9 cellular contexts compared by ENCODE assay signal in the genomic region with DNA sequence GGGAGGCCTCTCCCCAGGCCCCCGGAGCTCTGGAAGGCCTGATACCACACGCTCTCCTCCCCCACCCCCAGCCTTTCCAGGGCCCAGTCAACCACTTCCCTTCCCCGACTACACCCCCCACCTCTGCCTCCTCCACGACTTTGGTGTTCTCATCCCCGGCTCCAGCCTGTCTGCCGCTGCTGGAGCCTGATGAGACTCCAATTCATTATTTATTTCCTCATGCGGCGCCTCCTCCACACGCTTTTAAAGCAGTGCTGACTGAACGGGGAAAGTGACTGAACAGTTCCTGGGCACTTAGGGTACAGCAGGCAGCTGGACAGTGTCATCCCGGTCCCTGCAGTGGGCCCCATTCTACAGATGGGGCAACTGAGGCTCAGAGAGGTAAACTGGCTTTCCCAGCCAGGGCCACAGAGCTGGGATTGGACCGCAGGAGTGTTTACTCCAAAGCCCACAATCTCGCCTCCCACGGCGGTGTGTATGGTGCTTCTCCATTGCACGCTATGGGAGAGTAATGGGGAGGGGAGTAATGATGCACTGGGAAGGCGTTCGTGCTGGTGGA. TPM values are rescaled to one million over a fixed set of nuclear protein-coding genes. Genes with fewer than 3 reads are reported as not detected.
DNase-seq lines count a peak whose midpoint lies in the region; ATAC-seq, FAIRE-seq and TF ChIP-seq lines count a peak whose summit lies in the region.
"Had no signal": no experiment of that assay in that cellular context is flagged by ENCODE, and none has a peak within 500 bp of the region (broad histone marks: within the 10 kb centered on the region; RNA-seq: fewer than 3 reads in every experiment).

No MANE protein-coding gene starts in this region.

- H3K9me3 Mint-ChIP-seq in activated naive CD8-positive, alpha-beta T cell treated with anti-CD3 and anti-CD28 coated beads, Interleukin-2, amount 50 U/mL, for 24 hours, result no peaks in the 10 kb centered on the region
- H3K9me3 Mint-ChIP-seq in activated CD4-positive, alpha-beta memory T cell treated with anti-CD3 and anti-CD28 coated beads for 36 hours, result no peaks in the 10 kb centered on the region

- H3K9me1 ChIP-seq in endothelial cell of umbilical vein (replicated peaks; ENCODE audit: control insufficient read depth, extremely low read depth, insufficient read depth, low read length), result no peaks in the 10 kb centered on the region

- H3K79me2 ChIP-seq in endothelial cell of umbilical vein (ENCODE audit: control insufficient read depth, insufficient read depth, low read length) (no peaks in the 10 kb centered on the region), osteoblast (ENCODE audit: insufficient read depth, low read length) (no peaks in the 10 kb centered on the region)

- peaks cover 3% of the 10 kb centered on the region for H3K36me3 Mint-ChIP-seq in activated naive CD8-positive, alpha-beta T cell treated with anti-CD3 and anti-CD28 coated beads, Interleukin-2, amount 50 U/mL, for 24 hours (ENCODE audit: low read depth)
- H3K36me3 Mint-ChIP-seq in activated CD4-positive, alpha-beta memory T cell treated with anti-CD3 and anti-CD28 coated beads for 36 hours, result peaks cover 6% of the 10 kb centered on the region

- peak; percentile 69 for FAIRE-seq in endothelial cell of umbilical vein (lab: Jason Lieb, UNC)

- H3K36me3 ChIP-seq in endothelial cell of umbilical vein (ENCODE audit: control insufficient read depth in 2 of 2, extremely low read depth in 1 of 2, insufficient read depth in 2 of 2, low read length in 2 of 2) (peaks cover 0 to 11% of the 10 kb centered on the region in 2 experiments), osteoblast (ENCODE audit: insufficient read depth, low read length) (peaks cover 40% of the 10 kb centered on the region)

- H3K4me3 ChIP-seq in endothelial cell of umbilical vein (replicated peaks in 1 of 3; ENCODE audit: insufficient read depth in 1 of 3, low read depth in 1 of 3, low read length in 3 of 3) (no peak overlapping the region), osteoblast (ENCODE audit: insufficient read depth, low read length) (no peak overlapping the region)

- DNase-seq in Daoy (ENCODE audit: low read depth), result peak; percentile 93
- peak; percentile 20 for DNase-seq in NCI-H2227 treated with DMSO at 0.1 percent for 48 hours (lab: John Stamatoyannopoulos, UW)
- no peak for DNase-seq in endothelial cell of umbilical vein (ENCODE audit: low read depth, low spot score)
- DNase-seq in osteoblast (ENCODE audit: insufficient read length, low spot score, missing footprints), result peak; percentile 94
- DNase-seq in activated naive CD8-positive, alpha-beta T cell treated with anti-CD3 and anti-CD28 coated beads, Interleukin-2, amount 50 U/mL, for 24 hours, result no peak
- no peak for DNase-seq in activated CD4-positive, alpha-beta memory T cell treated with anti-CD3 and anti-CD28 coated beads for 36 hours
- no peak for DNase-seq in GM13977 (ENCODE audit: low spot score)
- DNase-seq: NCI-H2171 treated with DMSO at 0.1 percent for 48 hours had no signal

- intact Hi-C loops in endothelial cell of umbilical vein (cut with micrococcal nuclease), result loop anchor here (1.0 kb wide), 1 partner anchor 12 kb away; no protein-coding TSS in a partner anchor
- intact Hi-C loops in activated CD4-positive, alpha-beta memory T cell treated with anti-CD3 and anti-CD28 coated beads for 36 hours (cut with micrococcal nuclease), result no loop called here

- H3K27me3 ChIP-seq in endothelial cell of umbilical vein (ENCODE audit: control insufficient read depth in 2 of 2, insufficient read depth in 2 of 2, low read length in 2 of 2) (no peaks in the 10 kb centered on the region), osteoblast (ENCODE audit: insufficient read depth, low read length) (no peaks in the 10 kb centered on the region)

- peak overlapping the region; percentile 71 for H3K9ac ChIP-seq in endothelial cell of umbilical vein (replicated peaks; ENCODE audit: extremely low read depth, insufficient read depth, low read length)

- POLR2A ChIA-PET in endothelial cell of umbilical vein (lab: Charles Lee), result no interaction called here
- POLR2A ChIA-PET in activated CD4-positive, alpha-beta memory T cell treated with anti-CD3 and anti-CD28 coated beads for 36 hours (lab: Charles Lee), result interaction anchor here (0.5 kb wide), 1 partner anchor 74 kb away, joined by 3 read pairs; no protein-coding TSS in a partner anchor

- dilution Hi-C loops in endothelial cell of umbilical vein (cut with MboI; ENCODE audit: extremely low pct_ligation_motif_present, low sequenced_read_pairs), result no loop called here

- no peak overlapping the region for H3K4me3 Mint-ChIP-seq in activated naive CD8-positive, alpha-beta T cell treated with anti-CD3 and anti-CD28 coated beads, Interleukin-2, amount 50 U/mL, for 24 hours
- no peak overlapping the region for H3K4me3 Mint-ChIP-seq in activated CD4-positive, alpha-beta memory T cell treated with anti-CD3 and anti-CD28 coated beads for 36 hours

- H3K27ac ChIP-seq in endothelial cell of umbilical vein (ENCODE audit: insufficient read depth, low read depth, low read length) (peak overlapping the region; percentile 95), osteoblast (ENCODE audit: low read depth, low read length) (peak overlapping the region; percentile 91)

- H3K27me3 Mint-ChIP-seq in activated naive CD8-positive, alpha-beta T cell treated with anti-CD3 and anti-CD28 coated beads, Interleukin-2, amount 50 U/mL, for 24 hours, result no peaks in the 10 kb centered on the region
- no peaks in the 10 kb centered on the region for H3K27me3 Mint-ChIP-seq in activated CD4-positive, alpha-beta memory T cell treated with anti-CD3 and anti-CD28 coated beads for 36 hours

- BruUV-seq in endothelial cell of umbilical vein (replicated peaks; lab: Mats Ljungman, UMichigan), result no TSS peak

- H3K4me1 Mint-ChIP-seq in activated naive CD8-positive, alpha-beta T cell treated with anti-CD3 and anti-CD28 coated beads, Interleukin-2, amount 50 U/mL, for 24 hours, result no peaks in the 10 kb centered on the region
- no peaks in the 10 kb centered on the region for H3K4me1 Mint-ChIP-seq in activated CD4-positive, alpha-beta memory T cell treated with anti-CD3 and anti-CD28 coated beads for 36 hours (ENCODE audit: low read depth)

- H4K20me1 ChIP-seq in endothelial cell of umbilical vein (replicated peaks; ENCODE audit: control insufficient read depth, extremely low read depth, insufficient read depth, low read length) (no peaks in the 10 kb centered on the region), osteoblast (ENCODE audit: insufficient read depth, low read length) (no peaks in the 10 kb centered on the region)

- H3K27ac Mint-ChIP-seq in activated naive CD8-positive, alpha-beta T cell treated with anti-CD3 and anti-CD28 coated beads, Interleukin-2, amount 50 U/mL, for 24 hours, result no peak overlapping the region
- no peak overlapping the region for H3K27ac Mint-ChIP-seq in activated CD4-positive, alpha-beta memory T cell treated with anti-CD3 and anti-CD28 coated beads for 36 hours

- in situ Hi-C loops in GM13977 (cut with MboI; ENCODE audit: low pct_unique_long_range_greater_than_20kb, low sequenced_read_pairs, unreplicated experiment), result loop anchor here (25.0 kb wide), 1 partner anchor 456 kb away; no protein-coding TSS in a partner anchor

- no peak overlapping the region for H2AFZ ChIP-seq in endothelial cell of umbilical vein (ENCODE audit: low read depth, low read length)
- no peak overlapping the region for H2AFZ ChIP-seq in osteoblast (ENCODE audit: low read length)

- H3K4me1 ChIP-seq in endothelial cell of umbilical vein (ENCODE audit: control insufficient read depth, extremely low read depth, insufficient read depth, low read length) (peaks cover 14% of the 10 kb centered on the region), osteoblast (ENCODE audit: insufficient read depth, low read length) (peaks cover 26% of the 10 kb centered on the region)

- no peak for TF ChIP-seq POLR2A in endothelial cell of umbilical vein (IDR thresholded peaks at IDR 0.05; ENCODE audit: low read depth, low read length)

- ATAC-seq in activated naive CD8-positive, alpha-beta T cell treated with anti-CD3 and anti-CD28 coated beads, Interleukin-2, amount 50 U/mL, for 24 hours, result no peak
- ATAC-seq in HG03354 (IDR thresholded peaks at IDR 0.05; ENCODE audit: poor library complexity, severe bottlenecking, unreplicated experiment), result no peak

- H3K9me3 ChIP-seq in endothelial cell of umbilical vein (replicated peaks; ENCODE audit: control insufficient read depth, insufficient read depth, low read length), result no peaks in the 10 kb centered on the region
- H3K9me3 ChIP-seq in osteoblast (ENCODE audit: low read depth, low read length), result no peaks in the 10 kb centered on the region

- CTCF ChIA-PET in endothelial cell of umbilical vein (lab: Charles Lee), result interaction anchor here (0.8 to 13.5 kb wide), 4 partner anchors 10 to 236 kb away, joined by 3 to 413 read pairs (median 8); no protein-coding TSS in a partner anchor
- CTCF ChIA-PET in activated CD4-positive, alpha-beta memory T cell treated with anti-CD3 and anti-CD28 coated beads for 36 hours (lab: Charles Lee), result interaction anchor here (2.1 kb wide), 1 partner anchor 10 kb away, joined by 4 read pairs; no protein-coding TSS in a partner anchor

- no peak overlapping the region for H3K4me2 ChIP-seq in endothelial cell of umbilical vein (ENCODE audit: insufficient read depth, low read length)
- no peak overlapping the region for H3K4me2 ChIP-seq in osteoblast (ENCODE audit: insufficient read depth, low read length)

- TF ChIP-seq CTCF in endothelial cell of umbilical vein (IDR thresholded peaks at IDR 0.05; ENCODE audit: extremely low read depth in 1 of 2, insufficient read depth in 1 of 2, low read depth in 1 of 2, low read length in 2 of 2), result no peak
- no peak for TF ChIP-seq CTCF in osteoblast (IDR thresholded peaks at IDR 0.05; ENCODE audit: extremely low read depth, low read depth, low read length)
- TF ChIP-seq CTCF in GM13977 (IDR thresholded peaks at IDR 0.05; ENCODE audit: extremely low read depth, insufficient read depth, missing control alignments), result no peak

RNA-seq across cellular contexts. Expression of a gene that starts 15.9 kb away (rescaled TPM):
- 103 and 113 TPM in 2 replicates for total RNA-seq in Daoy (2014; rRNA removed; shearing (Covaris generic))
- total RNA-seq in endothelial cell of umbilical vein, result 57.4 and 62.9 TPM in 2 replicates
- polyA plus RNA-seq in endothelial cell of umbilical vein, result 63.5 and 78.3 TPM in 2 replicates
- polyA plus RNA-seq in endothelial cell of umbilical vein (2011; cell fraction: cytosol; rRNA removed), result 120 and 121 TPM in 2 replicates
- 37.8 and 41.6 TPM in 2 replicates for polyA plus RNA-seq in endothelial cell of umbilical vein (2011; cell fraction: nucleus; rRNA removed)
- polyA plus RNA-seq in endothelial cell of umbilical vein (2012), result 66.0 and 106 TPM in 2 replicates
- 36.3 and 41.4 TPM in 2 replicates for polyA minus RNA-seq in endothelial cell of umbilical vein
- 36.6 TPM for polyA minus RNA-seq in endothelial cell of umbilical vein (2011; cell fraction: cytosol; rRNA and poly(A)+ RNA removed)
- 5.0 and 5.1 TPM in 2 replicates for polyA minus RNA-seq in endothelial cell of umbilical vein (2011; cell fraction: nucleus; rRNA and poly(A)+ RNA removed)
- total RNA-seq in osteoblast, result 40.4 and 43.8 TPM in 2 replicates
- total RNA-seq in activated CD4-positive, alpha-beta memory T cell treated with anti-CD3 and anti-CD28 coated beads for 36 hours, result 10 to 100 TPM; 66.0 to 67.6 TPM

RNA-seq across cellular contexts. Expression of a gene that starts 40.2 kb away (rescaled TPM):
- 166 and 186 TPM in 2 replicates for total RNA-seq in Daoy (2014; rRNA removed; shearing (Covaris generic))
- total RNA-seq in endothelial cell of umbilical vein, result 217 and 222 TPM in 2 replicates
- polyA plus RNA-seq in endothelial cell of umbilical vein, result 276 and 278 TPM in 2 replicates
- 260 and 263 TPM in 2 replicates for polyA plus RNA-seq in endothelial cell of umbilical vein (2011; cell fraction: cytosol; rRNA removed)
- 72.0 and 81.7 TPM in 2 replicates for polyA plus RNA-seq in endothelial cell of umbilical vein (2011; cell fraction: nucleus; rRNA removed)
- 395 and 462 TPM in 2 replicates for polyA plus RNA-seq in endothelial cell of umbilical vein (2012)
- 420 and 442 TPM in 2 replicates for polyA minus RNA-seq in endothelial cell of umbilical vein
- 38.9 TPM for polyA minus RNA-seq in endothelial cell of umbilical vein (2011; cell fraction: cytosol; rRNA and poly(A)+ RNA removed)
- 40.5 and 54.7 TPM in 2 replicates for polyA minus RNA-seq in endothelial cell of umbilical vein (2011; cell fraction: nucleus; rRNA and poly(A)+ RNA removed)
- total RNA-seq in osteoblast, result 177 and 181 TPM in 2 replicates
- 100 to 1,000 TPM; 116 to 121 TPM for total RNA-seq in activated CD4-positive, alpha-beta memory T cell treated with anti-CD3 and anti-CD28 coated beads for 36 hours

Comparison
In these comparisons a context has a peak if more than half of its experiments do, and no peak if none do; other contexts are left out.
1. DNase-seq: peak in Daoy (single experiment), NCI-H2227 treated with DMSO at 0.1 percent for 48 hours (single experiment) and osteoblast (single experiment); none in endothelial cell of umbilical vein (single experiment), activated naive CD8-positive, alpha-beta T cell treated with anti-CD3 and anti-CD28 coated beads, Interleukin-2, amount 50 U/mL, for 24 hours (single experiment), activated CD4-positive, alpha-beta memory T cell treated with anti-CD3 and anti-CD28 coated beads for 36 hours (single experiment) and GM13977 (single experiment).